In the genomic region with DNA sequence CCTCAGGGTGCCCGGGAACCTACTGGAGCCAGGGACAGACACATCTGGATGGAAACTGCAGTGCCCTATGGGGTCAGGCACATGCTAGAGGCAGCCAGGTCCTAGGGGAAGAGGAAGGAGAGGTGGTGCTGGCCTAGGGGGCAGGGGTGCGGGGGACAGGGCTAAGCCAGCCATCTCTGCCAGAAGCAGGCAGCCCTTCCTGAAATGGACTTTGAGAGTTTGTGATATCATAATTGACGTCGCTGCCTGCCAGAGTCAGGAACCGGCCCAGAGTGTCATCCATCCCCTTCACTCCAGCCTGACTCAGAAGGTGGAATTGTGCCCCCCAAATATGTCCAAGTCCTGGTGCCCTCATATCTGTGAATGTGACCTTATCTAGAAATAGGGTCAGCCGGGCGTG, we compare ENCODE assay signal across 20 cellular contexts. TPM values are rescaled to one million over a fixed set of nuclear protein-coding genes. Genes with fewer than 3 reads are reported as not detected.
DNase-seq lines count a peak whose midpoint lies in the region; ATAC-seq, FAIRE-seq and TF ChIP-seq lines count a peak whose summit lies in the region.
"Had no signal": no experiment of that assay in that cellular context is flagged by ENCODE, and none has a peak within 500 bp of the region (broad histone marks: within the 10 kb centered on the region; RNA-seq: fewer than 3 reads in every experiment).

No MANE protein-coding gene starts in this region.

- no peaks in the 10 kb centered on the region for H4K20me1 ChIP-seq in HepG2 (ENCODE audit: insufficient read depth, low read length)

- H2BK15ac ChIP-seq in neuronal stem cell (ENCODE audit: low read length) = peak overlapping the region; percentile 49

- DNase-seq in HepG2 (ENCODE audit: low spot score) = no peak
- DNase-seq in right lobe of liver = no peak
- no peak for DNase-seq in neuronal stem cell (ENCODE audit: low spot score)
- no peak for DNase-seq in AG08396 (ENCODE audit: low spot score)
- DNase-seq: BE2C; C1 segment of cervical spinal cord; CD4-positive, alpha-beta memory T cell; CD4-positive, CD25-positive, alpha-beta regulatory T cell; CD8-positive, alpha-beta memory T cell; COR-L47; DMS79 treated with DMSO at 0.1 percent for 48 hours; GF-D8 had no signal

- H3K27ac ChIP-seq in HepG2 (ENCODE audit: extremely low read length, insufficient read depth, low read length) (no peak overlapping the region), right lobe of liver (no peak overlapping the region), neuronal stem cell (replicated peaks; ENCODE audit: low read length) (no peak overlapping the region)
- H3K27ac ChIP-seq: 22Rv1, A549, BLaER1 had no signal

- POLR2A ChIA-PET in HepG2 (lab: Yijun Ruan, JAX) = no interaction called here

- no peak overlapping the region for H2AFZ ChIP-seq in HepG2 (ENCODE audit: low read length)
- no peak overlapping the region for H2AFZ ChIP-seq in neuronal stem cell (ENCODE audit: low read length)

- TF ChIP-seq EP300 in HepG2 (IDR thresholded peaks at IDR 0.05; ENCODE audit: low read depth in 2 of 2, low read length in 2 of 2) (no peak), HepG2 (CRISPR knock-in tag; IDR thresholded peaks at IDR 0.05; ENCODE audit: borderline replicate concordance) (no peak)

- H3K79me1 ChIP-seq in neuronal stem cell (ENCODE audit: low read depth, low read length) = peaks cover 2% of the 10 kb centered on the region

- FAIRE-seq in HepG2 (lab: Jason Lieb, UNC) = no peak
- FAIRE-seq: A549, D721Med, G401.6, GM12891, GM19239 had no signal

- TF ChIP-seq POLR2A in HepG2 (IDR thresholded peaks at IDR 0.05; ENCODE audit: insufficient read depth in 1 of 2, low read depth in 2 of 2, low read length in 2 of 2) = no peak
- TF ChIP-seq POLR2A in right lobe of liver (IDR thresholded peaks at IDR 0.05) = no peak

- H3K9ac ChIP-seq in HepG2 (ENCODE audit: insufficient read depth, low read depth, low read length) = no peak overlapping the region
- no peak overlapping the region for H3K9ac ChIP-seq in neuronal stem cell (ENCODE audit: low read depth, low read length, poor library complexity)
- H3K9ac ChIP-seq: BLaER1 had no signal

- intact Hi-C loops in HepG2 (cut with micrococcal nuclease; ENCODE audit: unreplicated experiment) (no loop called here), right lobe of liver (cut with DNase I) (no loop called here)

- no peaks in the 10 kb centered on the region for H3K79me2 ChIP-seq in HepG2 (ENCODE audit: insufficient read depth, low read length)

- no peak overlapping the region for H3K18ac ChIP-seq in neuronal stem cell (ENCODE audit: low read length)

- no peak overlapping the region for H2BK5ac ChIP-seq in neuronal stem cell (ENCODE audit: low read length)

- no peak overlapping the region for H4K8ac ChIP-seq in neuronal stem cell (ENCODE audit: low read depth, low read length)

- WGBS in HepG2 (ENCODE audit: low lambda C conversion rate) = 16% methylated on average over 7 of the region's 7 CpGs
- 77% methylated on average over 6 of the region's 7 CpGs for WGBS in right lobe of liver (ENCODE audit: insufficient coverage, low coverage, low lambda C conversion rate, missing lambda C conversion rate)
- WGBS in neuronal stem cell (ENCODE audit: extremely low coverage in 2 of 2, insufficient read length in 2 of 2, insufficient replicate concordance in 1 of 2), 2 donors = no CpG with 5 or more reads among the region's 7 CpGs

- CTCF ChIA-PET in HepG2 (lab: Yijun Ruan, JAX; ENCODE audit: low intra/inter-chr PET ratio, low total read pairs) = no interaction called here

- no peaks in the 10 kb centered on the region for H3K36me3 ChIP-seq in HepG2 (replicated peaks in 1 of 2; ENCODE audit: control insufficient read depth in 1 of 2, insufficient read depth in 2 of 2, low read length in 2 of 2)
- no peaks in the 10 kb centered on the region for H3K36me3 ChIP-seq in right lobe of liver
- no peaks in the 10 kb centered on the region for H3K36me3 ChIP-seq in neuronal stem cell (replicated peaks in 1 of 2; ENCODE audit: control insufficient read depth in 2 of 2, insufficient read depth in 2 of 2, low read length in 2 of 2)
- H3K36me3 ChIP-seq: BE2C, BLaER1 had no signal

- no peak overlapping the region for H3K4me3 ChIP-seq in HepG2 (replicated peaks in 1 of 3; ENCODE audit: insufficient read depth in 1 of 3, low read depth in 2 of 3, low read length in 3 of 3)
- no peak overlapping the region for H3K4me3 ChIP-seq in right lobe of liver
- no peak overlapping the region for H3K4me3 ChIP-seq in neuronal stem cell (ENCODE audit: low read length in 2 of 2)
- H3K4me3 ChIP-seq: A549, BLaER1 had no signal

- ATAC-seq in HepG2 (no peak), right lobe of liver (no peak), HG03521 (IDR thresholded peaks at IDR 0.05; ENCODE audit: unreplicated experiment) (no peak)
- ATAC-seq: A549 had no signal

- H2AK5ac ChIP-seq in neuronal stem cell (ENCODE audit: low read depth, low read length) = no peak overlapping the region

- TF ChIP-seq CTCF in HepG2 (CRISPR knock-in tag; IDR thresholded peaks at IDR 0.05) (no peak), right lobe of liver (IDR thresholded peaks at IDR 0.05) (no peak)

- H3K4me2 ChIP-seq in HepG2 (ENCODE audit: low read depth, low read length) = no peak overlapping the region
- no peak overlapping the region for H3K4me2 ChIP-seq in neuronal stem cell (ENCODE audit: insufficient read depth, low read length, poor library complexity, severe bottlenecking)
- H3K4me2 ChIP-seq: A549, BLaER1 had no signal

- no peak overlapping the region for H2BK12ac ChIP-seq in neuronal stem cell (ENCODE audit: low read length)

- in situ Hi-C loops in HepG2 (cut with HindIII; ENCODE audit: extremely low pct_ligation_motif_present, low pct_unique_long_range_greater_than_20kb) = no loop called here

- H3K4me1 ChIP-seq in HepG2 (ENCODE audit: insufficient read depth, low read length) = peaks cover 44% of the 10 kb centered on the region
- no peaks in the 10 kb centered on the region for H3K4me1 ChIP-seq in right lobe of liver
- peaks cover 2 to 6% of the 10 kb centered on the region in 2 donors for H3K4me1 ChIP-seq in neuronal stem cell (ENCODE audit: control insufficient read depth in 2 of 2, insufficient read depth in 1 of 2, low read depth in 1 of 2, low read length in 2 of 2)

- no peak for TF ChIP-seq RAD21 in HepG2 (CRISPR knock-in tag; IDR thresholded peaks at IDR 0.05)

- peaks cover 11 to 72% of the 10 kb centered on the region in 2 experiments; a peak in 4 of 5 replicates for H3K27me3 ChIP-seq in HepG2 (ENCODE audit: control insufficient read depth in 1 of 2, insufficient read depth in 2 of 2, low read length in 2 of 2)
- H3K27me3 ChIP-seq in right lobe of liver = no peaks in the 10 kb centered on the region
- H3K27me3 ChIP-seq in neuronal stem cell (ENCODE audit: control insufficient read depth in 3 of 3, insufficient read depth in 3 of 3, low read depth in 1 of 3, low read length in 3 of 3) = peaks cover 0 to 25% (median 5%) of the 10 kb centered on the region in 3 experiments
- H3K27me3 ChIP-seq: BE2C had no signal

- H3K23ac ChIP-seq in neuronal stem cell (ENCODE audit: low read depth, low read length, poor library complexity) = no peak overlapping the region

- no peak overlapping the region for H3K4ac ChIP-seq in neuronal stem cell (ENCODE audit: low read length)

- H3K9me3 ChIP-seq in HepG2 (ENCODE audit: low read length) (no peaks in the 10 kb centered on the region), right lobe of liver (no peaks in the 10 kb centered on the region), neuronal stem cell (replicated peaks in 1 of 2; ENCODE audit: control insufficient read depth in 2 of 2, insufficient read depth in 1 of 2, low read depth in 1 of 2, low read length in 2 of 2) (peaks cover 0 to 2% of the 10 kb centered on the region in 2 donors)
- H3K9me3 ChIP-seq: A549, BE2C, BLaER1 had no signal

- H3K14ac ChIP-seq in neuronal stem cell (ENCODE audit: low read length) = no peak overlapping the region

- H4K91ac ChIP-seq in neuronal stem cell (ENCODE audit: low read depth, low read length, poor library complexity) = no peak overlapping the region

- no TSS peak for BruUV-seq in HepG2 (replicated peaks; lab: Mats Ljungman, UMichigan)

- H2BK120ac ChIP-seq in neuronal stem cell (ENCODE audit: low read depth, low read length) = no peak overlapping the region

TF ChIP-seq in HepG2, 621 proteins besides CTCF, POLR2A, EP300 and RAD21 (continues in another document):
- peak; percentile 93 for TF ChIP-seq ZSCAN25 (CRISPR knock-in tag; IDR thresholded peaks at IDR 0.05)
- TF ChIP-seq AHR (CRISPR knock-in tag; IDR thresholded peaks at IDR 0.05) = no peak

RNA-seq across cellular contexts. Expression of gene BAHCC1, which starts 25.0 kb away (rescaled TPM):
- total RNA-seq in HepG2 (2016; rRNA removed; fragmentation: Illumina TruSeq; extraction: Trizol) (0.94 and 1.7 TPM in 2 replicates), right lobe of liver (1 to 10 TPM; 2.5 to 6.4 (median 4.9) TPM)
- 1.4 and 1.8 TPM in 2 replicates for total RNA-seq in HepG2 (2016; cell fraction: cytosol; rRNA removed; fragmentation: Illumina TruSeq; extraction: Trizol; ENCODE audit: low read depth)
- total RNA-seq in HepG2 (2016; cell fraction: insoluble cytoplasmic fraction; rRNA removed; fragmentation: Illumina TruSeq; extraction: Trizol) = 1.2 and 1.8 TPM in 2 replicates
- 1.2 and 1.9 TPM in 2 replicates for total RNA-seq in HepG2 (2016; cell fraction: membrane; rRNA removed; fragmentation: Illumina TruSeq; extraction: Trizol)
- 2.8 and 3.9 TPM in 2 replicates for total RNA-seq in HepG2 (2016; cell fraction: nucleus; rRNA removed; fragmentation: Illumina TruSeq; extraction: Trizol)
- polyA plus RNA-seq in HepG2 (2011; rRNA removed) = 1.4 TPM in 2 replicates
- polyA plus RNA-seq in HepG2 (2011; cell fraction: cytosol; rRNA removed) = 0.42 and 0.64 TPM in 2 replicates
- polyA plus RNA-seq in HepG2 (2011; cell fraction: nucleus; rRNA removed) = 15.9 and 22.2 TPM in 2 replicates
- polyA plus RNA-seq in HepG2 (2012) = 1.8 and 2.5 TPM in 2 replicates
- polyA plus RNA-seq in HepG2 (2016; cell fraction: cytosol; fragmentation: Illumina TruSeq; extraction: Trizol; ENCODE audit: low read depth) = 1.1 and 1.4 TPM in 2 replicates
- polyA plus RNA-seq in HepG2 (2016; cell fraction: insoluble cytoplasmic fraction; fragmentation: Illumina TruSeq; extraction: Trizol; ENCODE audit: low read depth) = 1.3 and 1.9 TPM in 2 replicates
- 1.9 and 2.3 TPM in 2 replicates for polyA plus RNA-seq in HepG2 (2016; cell fraction: membrane; fragmentation: Illumina TruSeq; extraction: Trizol; ENCODE audit: low read depth)
- polyA plus RNA-seq in HepG2 (2016; cell fraction: nucleus; fragmentation: Illumina TruSeq; extraction: Trizol; ENCODE audit: insufficient read depth, low read depth) = 9.5 and 11.0 TPM in 2 replicates
- 1.7 and 5.4 TPM in 2 replicates for polyA minus RNA-seq in HepG2 (2011; rRNA and poly(A)+ RNA removed; ENCODE audit: low replicate concordance)
- 1.1 and 1.9 TPM in 2 replicates for polyA minus RNA-seq in HepG2 (2011; cell fraction: cytosol; rRNA and poly(A)+ RNA removed)
- polyA minus RNA-seq in HepG2 (2011; cell fraction: nucleus; rRNA and poly(A)+ RNA removed) = 5.5 and 5.9 TPM in 2 replicates
- 15.9 TPM for polyA plus RNA-seq in neuronal stem cell (2013, experiment 1 of 2)
- 17.5 TPM for polyA plus RNA-seq in neuronal stem cell (2013, experiment 2 of 2)
- total RNA-seq: CD4-positive, alpha-beta memory T cell; CD8-positive, alpha-beta memory T cell had no signal
- polyA plus RNA-seq: CD4-positive, alpha-beta memory T cell; CD4-positive, CD25-positive, alpha-beta regulatory T cell; CD8-positive, alpha-beta memory T cell had no signal
